Comparison of ENCODE assay signal across 17 cellular contexts in the genomic region with DNA sequence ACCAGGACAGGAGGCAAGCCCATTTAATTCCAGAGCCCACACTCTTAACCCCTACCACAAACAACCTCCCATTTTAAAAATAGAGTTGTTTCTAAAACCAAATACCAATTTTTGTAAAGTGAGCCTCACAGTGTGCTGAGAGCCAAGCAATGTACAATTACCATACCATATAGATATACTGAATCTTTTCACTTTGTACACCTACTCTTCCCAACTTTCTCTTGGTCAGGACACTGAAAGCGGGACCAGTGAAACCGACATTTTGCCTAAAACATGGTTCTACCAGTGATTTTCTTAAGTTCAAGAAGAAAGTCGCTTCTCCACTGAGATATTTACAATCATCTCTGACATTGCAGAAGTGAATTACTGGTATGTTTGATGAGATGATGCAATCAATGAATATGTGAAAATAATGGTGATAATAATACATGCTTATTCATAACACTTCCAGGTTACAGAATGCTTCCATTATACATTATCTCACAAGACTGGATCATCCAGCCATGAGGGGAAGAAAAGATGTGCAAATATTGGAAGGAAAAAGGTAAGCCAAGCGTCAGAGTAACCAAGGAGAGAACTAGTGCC.
A peak's percentile ranks its signal among the peaks of the same experiment; 100 is the strongest.
DNase-seq lines count a peak whose midpoint lies in the region; ATAC-seq, FAIRE-seq and TF ChIP-seq lines count a peak whose summit lies in the region.
"Had no signal": no experiment of that assay in that cellular context is flagged by ENCODE, and none has a peak within 500 bp of the region (broad histone marks: within the 10 kb centered on the region; RNA-seq: fewer than 3 reads in every experiment).

No MANE protein-coding gene starts in this region.

- H3K4me1 ChIP-seq in HEK293 (ENCODE audit: control insufficient read depth, insufficient read depth, low read length) (peaks cover 35% of the 10 kb centered on the region), GM12878 (ENCODE audit: control insufficient read depth, insufficient read depth, low read length) (peaks cover 35% of the 10 kb centered on the region), upper lobe of right lung (peaks cover 36% of the 10 kb centered on the region), lower lobe of right lung (peaks cover 53% of the 10 kb centered on the region)

- H3K4me3 Mint-ChIP-seq in activated CD8-positive, alpha-beta T cell treated with anti-CD3 and anti-CD28 coated beads for 36 hours, result no peak overlapping the region
- H3K4me3 Mint-ChIP-seq in activated CD8-positive, alpha-beta T cell treated with anti-CD3 and anti-CD28 coated beads, Interleukin-2, amount 10 ng/mL, durations not matched to agents 7 days and 5 days, result no peak overlapping the region
- H3K4me3 Mint-ChIP-seq in progenitor cell of endocrine pancreas (ENCODE audit: low read depth), result no peak overlapping the region

- H3K79me2 ChIP-seq in GM12878 (ENCODE audit: control insufficient read depth, insufficient read depth, low read length), result peaks cover 77% of the 10 kb centered on the region

- no peak overlapping the region for H3K4me3 ChIP-seq in HEK293 (ENCODE audit: low read depth, low read length)
- no peak overlapping the region for H3K4me3 ChIP-seq in GM12878
- no peak overlapping the region for H3K4me3 ChIP-seq in upper lobe of right lung
- H3K4me3 ChIP-seq in lower lobe of right lung, result no peak overlapping the region
- H3K4me3 ChIP-seq: adrenal gland, coronary artery, esophagus muscularis mucosa, hepatocyte, mucosa of descending colon, SJSA1 had no signal

- no peaks in the 10 kb centered on the region for H3K9me3 Mint-ChIP-seq in activated CD8-positive, alpha-beta T cell treated with anti-CD3 and anti-CD28 coated beads for 36 hours
- no peaks in the 10 kb centered on the region for H3K9me3 Mint-ChIP-seq in activated CD8-positive, alpha-beta T cell treated with anti-CD3 and anti-CD28 coated beads, Interleukin-2, amount 10 ng/mL, durations not matched to agents 7 days and 5 days (ENCODE audit: insufficient read depth)
- no peaks in the 10 kb centered on the region for H3K9me3 Mint-ChIP-seq in progenitor cell of endocrine pancreas (ENCODE audit: low read depth)

- SMC1A ChIA-PET in GM12878 (lab: Charles Lee; ENCODE audit: uncharacterized antibody, unreplicated experiment), result no interaction called here

- ATAC-seq in activated CD8-positive, alpha-beta T cell treated with anti-CD3 and anti-CD28 coated beads for 36 hours, result no peak
- ATAC-seq in activated CD8-positive, alpha-beta T cell treated with anti-CD3 and anti-CD28 coated beads, Interleukin-2, amount 10 ng/mL, durations not matched to agents 7 days and 5 days, result no peak
- ATAC-seq in GM12878 (no peak), upper lobe of right lung (no peak), lower lobe of right lung (no peak)
- ATAC-seq: mucosa of descending colon had no signal

- TF ChIP-seq POLR2A in GM12878 (IDR thresholded peaks at IDR 0.05; ENCODE audit: low read depth, low read length), result no peak

- TF ChIP-seq RAD21 in GM12878 (IDR thresholded peaks at IDR 0.05; ENCODE audit: insufficient read depth, low read depth, low read length), result no peak

- FAIRE-seq in GM12878 (lab: Jason Lieb, UNC), result no peak

- POLR2A ChIA-PET in activated CD8-positive, alpha-beta T cell treated with anti-CD3 and anti-CD28 coated beads for 36 hours (lab: Charles Lee), result no interaction called here
- POLR2A ChIA-PET in activated CD8-positive, alpha-beta T cell treated with anti-CD3 and anti-CD28 coated beads, Interleukin-2, amount 10 ng/mL, durations not matched to agents 7 days and 5 days (lab: Charles Lee), result no interaction called here
- POLR2A ChIA-PET in HEK293 (lab: Yijun Ruan, JAX) (no interaction called here), GM12878 (lab: Charles Lee) (interaction anchor here (0.6 kb wide), 1 partner anchor 69 kb away, joined by 3 read pairs; no protein-coding TSS in a partner anchor)

- H3K27me3 Mint-ChIP-seq in activated CD8-positive, alpha-beta T cell treated with anti-CD3 and anti-CD28 coated beads for 36 hours, result no peaks in the 10 kb centered on the region
- H3K27me3 Mint-ChIP-seq in activated CD8-positive, alpha-beta T cell treated with anti-CD3 and anti-CD28 coated beads, Interleukin-2, amount 10 ng/mL, durations not matched to agents 7 days and 5 days (ENCODE audit: low read depth), result no peaks in the 10 kb centered on the region
- H3K27me3 Mint-ChIP-seq in progenitor cell of endocrine pancreas, result no peaks in the 10 kb centered on the region

- no peak for TF ChIP-seq CTCF in activated CD8-positive, alpha-beta T cell treated with anti-CD3 and anti-CD28 coated beads for 36 hours (IDR thresholded peaks at IDR 0.05)
- TF ChIP-seq CTCF in HEK293 (tag by site-specific recombination; IDR thresholded peaks at IDR 0.05) (no peak), GM12878 (IDR thresholded peaks at IDR 0.05 in 2 of 3, conservative IDR thresholded peaks at IDR 0.05 in 1 of 3; ENCODE audit: control insufficient read depth in 2 of 3, extremely low read depth in 1 of 3, insufficient read depth in 1 of 3, low read depth in 3 of 3, low read length in 3 of 3) (no peak), progenitor cell of endocrine pancreas (IDR thresholded peaks at IDR 0.05; ENCODE audit: unreplicated experiment) (no peak), upper lobe of right lung (IDR thresholded peaks at IDR 0.05) (no peak), lower lobe of right lung (IDR thresholded peaks at IDR 0.05) (no peak)

- peaks cover 92% of the 10 kb centered on the region for H3K4me1 Mint-ChIP-seq in activated CD8-positive, alpha-beta T cell treated with anti-CD3 and anti-CD28 coated beads for 36 hours (ENCODE audit: low read depth)
- peaks cover 81% of the 10 kb centered on the region for H3K4me1 Mint-ChIP-seq in activated CD8-positive, alpha-beta T cell treated with anti-CD3 and anti-CD28 coated beads, Interleukin-2, amount 10 ng/mL, durations not matched to agents 7 days and 5 days (ENCODE audit: low read depth)
- H3K4me1 Mint-ChIP-seq in progenitor cell of endocrine pancreas (ENCODE audit: low read depth), result peaks cover 62% of the 10 kb centered on the region

- no peak for DNase-seq in activated CD8-positive, alpha-beta T cell treated with anti-CD3 and anti-CD28 coated beads for 36 hours
- DNase-seq in activated CD8-positive, alpha-beta T cell treated with anti-CD3 and anti-CD28 coated beads, Interleukin-2, amount 10 ng/mL, durations not matched to agents 7 days and 5 days, result no peak
- no peak for DNase-seq in GM12878 (ENCODE audit: low read depth, low spot score)
- DNase-seq in progenitor cell of endocrine pancreas (ENCODE audit: low spot score, unreplicated experiment), result no peak
- no peak for DNase-seq in upper lobe of right lung
- DNase-seq in lower lobe of right lung, result no peak
- DNase-seq in DMS153 (lab: John Stamatoyannopoulos, UW), result no peak
- DNase-seq: adrenal gland; mucosa of descending colon; NCI-H1436 treated with DMSO at 0.1 percent for 48 hours; NCI-H446; stimulated activated CD4-positive, alpha-beta T cell treated with anti-CD3 and anti-CD28 coated beads, Interleukin-15, amount 100 ng/mL, for 24 hours had no signal

- H3K9ac ChIP-seq in GM12878 (ENCODE audit: control insufficient read depth, insufficient read depth, low read length), result no peak overlapping the region

- no peak overlapping the region for H3K4me2 ChIP-seq in GM12878 (ENCODE audit: control insufficient read depth, insufficient read depth)

- no peak overlapping the region for H3K27ac ChIP-seq in HEK293 (ENCODE audit: extremely low read depth, low read depth, low read length)
- H3K27ac ChIP-seq in GM12878 (ENCODE audit: control insufficient read depth, insufficient read depth), result peak overlapping the region; percentile 22; the same call in 1 of the 2 replicates
- H3K27ac ChIP-seq in upper lobe of right lung, result no peak overlapping the region
- H3K27ac ChIP-seq in lower lobe of right lung, result no peak overlapping the region

- no peaks in the 10 kb centered on the region for H3K27me3 ChIP-seq in GM12878 (replicated peaks in 1 of 2; ENCODE audit: control insufficient read depth in 2 of 2, insufficient read depth in 2 of 2, low read length in 1 of 2)
- H3K27me3 ChIP-seq in upper lobe of right lung, result no peaks in the 10 kb centered on the region
- no peaks in the 10 kb centered on the region for H3K27me3 ChIP-seq in lower lobe of right lung (ENCODE audit: low read depth)
- H3K27me3 ChIP-seq: adrenal gland, esophagus muscularis mucosa, hepatocyte, SJSA1 had no signal

- TF ChIP-seq EP300 in GM12878 (IDR thresholded peaks at IDR 0.05; ENCODE audit: borderline replicate concordance in 1 of 2, control insufficient read depth in 1 of 2, low read depth in 2 of 2, low read length in 2 of 2), result no peak

- no peak overlapping the region for H2AFZ ChIP-seq in GM12878 (ENCODE audit: control insufficient read depth, low read depth, low read length)
- H2AFZ ChIP-seq: hepatocyte had no signal

- H3K9me3 ChIP-seq in HEK293 (ENCODE audit: control insufficient read depth, insufficient read depth, low read depth, low read length) (no peaks in the 10 kb centered on the region), GM12878 (replicated peaks; ENCODE audit: control insufficient read depth, insufficient read depth, low read length) (no peaks in the 10 kb centered on the region; the same call in none of the 3 replicates), upper lobe of right lung (no peaks in the 10 kb centered on the region), lower lobe of right lung (no peaks in the 10 kb centered on the region)
- H3K9me3 ChIP-seq: adrenal gland, esophagus muscularis mucosa, mucosa of descending colon, SJSA1 had no signal

- in situ Hi-C loops in GM12878 (cut with MboI), result no loop called here

- H4K20me1 ChIP-seq in GM12878 (ENCODE audit: control insufficient read depth, insufficient read depth), result no peaks in the 10 kb centered on the region

- CTCF ChIA-PET in activated CD8-positive, alpha-beta T cell treated with anti-CD3 and anti-CD28 coated beads for 36 hours (lab: Charles Lee), result no interaction called here
- CTCF ChIA-PET in activated CD8-positive, alpha-beta T cell treated with anti-CD3 and anti-CD28 coated beads, Interleukin-2, amount 10 ng/mL, durations not matched to agents 7 days and 5 days (lab: Charles Lee), result no interaction called here
- CTCF ChIA-PET in HEK293 (lab: Yijun Ruan, JAX), result no interaction called here
- CTCF ChIA-PET in GM12878 (lab: Yijun Ruan, JAX), result no interaction called here

- RAD21 ChIA-PET in GM12878 (lab: Charles Lee; ENCODE audit: unreplicated experiment), result no interaction called here

- H3K36me3 ChIP-seq in HEK293 (ENCODE audit: control insufficient read depth in 2 of 2, insufficient read depth in 1 of 2, low read length in 2 of 2) (no peaks in the 10 kb centered on the region), GM12878 (ENCODE audit: control insufficient read depth in 2 of 2, insufficient read depth in 2 of 2, low read length in 1 of 2) (peaks cover 0 to 5% of the 10 kb centered on the region in 2 experiments; a peak in 1 of 4 replicates), upper lobe of right lung (no peaks in the 10 kb centered on the region), lower lobe of right lung (no peaks in the 10 kb centered on the region)
- H3K36me3 ChIP-seq: adrenal gland, esophagus muscularis mucosa, SJSA1 had no signal

- WGBS in GM12878 (ENCODE audit: insufficient coverage, insufficient replicate concordance, low lambda C conversion rate, missing lambda C conversion rate), result 73% methylated on average over 4 of the region's 4 CpGs

- H3K36me3 Mint-ChIP-seq in activated CD8-positive, alpha-beta T cell treated with anti-CD3 and anti-CD28 coated beads for 36 hours (ENCODE audit: low read depth), result peaks cover 40% of the 10 kb centered on the region
- H3K36me3 Mint-ChIP-seq in activated CD8-positive, alpha-beta T cell treated with anti-CD3 and anti-CD28 coated beads, Interleukin-2, amount 10 ng/mL, durations not matched to agents 7 days and 5 days (ENCODE audit: low read depth), result peaks cover 22% of the 10 kb centered on the region
- H3K36me3 Mint-ChIP-seq in progenitor cell of endocrine pancreas (ENCODE audit: insufficient read depth), result no peaks in the 10 kb centered on the region

- H3K27ac Mint-ChIP-seq in activated CD8-positive, alpha-beta T cell treated with anti-CD3 and anti-CD28 coated beads for 36 hours, result peak overlapping the region; percentile 75
- H3K27ac Mint-ChIP-seq in activated CD8-positive, alpha-beta T cell treated with anti-CD3 and anti-CD28 coated beads, Interleukin-2, amount 10 ng/mL, durations not matched to agents 7 days and 5 days, result no peak overlapping the region
- H3K27ac Mint-ChIP-seq in progenitor cell of endocrine pancreas, result peak overlapping the region; percentile 51

- intact Hi-C loops in activated CD8-positive, alpha-beta T cell treated with anti-CD3 and anti-CD28 coated beads for 36 hours (cut with micrococcal nuclease), result loop anchor here (2.0 kb wide), 1 partner anchor 14 kb away; no protein-coding TSS in a partner anchor
- intact Hi-C loops in GM12878 (cut with micrococcal nuclease; ENCODE audit: unreplicated experiment) (no loop called here), upper lobe of right lung (cut with DNase I) (no loop called here), lower lobe of right lung (cut with DNase I) (no loop called here)

- no TSS peak for BruUV-seq in GM12878 (replicated peaks; lab: Mats Ljungman, UMichigan)
